ENCODE assay signal across 34 cellular contexts in genomic region chr6:168942646-168943045, GRCh38.
"Had no signal": no experiment of that assay in that cellular context is flagged by ENCODE, and none has a peak within 500 bp of the region (broad histone marks: within the 10 kb centered on the region; RNA-seq: fewer than 3 reads in every experiment).

No MANE protein-coding gene starts in this region.

- DNase-seq: activated B cell treated with CpG ODN at 0.5 μM for 24 hours; activated CD4-positive, alpha-beta memory T cell treated with anti-CD3 and anti-CD28 coated beads for 36 hours; activated CD4-positive, alpha-beta T cell treated with anti-CD3 and anti-CD28 coated beads for 4 hours; activated CD4-positive, alpha-beta T cell treated with anti-CD3 and anti-CD28 coated beads, Interleukin-2, amount 10 ng/mL, durations not matched to agents 24 days and 14 days; activated CD4-positive, alpha-beta T cell treated with anti-CD3 and anti-CD28 coated beads, Interleukin-2, amount 50 U/mL, for 1 hour; activated CD4-positive, alpha-beta T cell treated with anti-CD3 and anti-CD28 coated beads, Interleukin-2, amount 50 U/mL, for 4 hours; activated CD4-positive, CD25-positive, alpha-beta regulatory T cell treated with anti-CD3 and anti-CD28 coated beads, Interleukin-2, amount 50 U/mL, for 72 hours; activated CD8-positive, alpha-beta memory T cell treated with anti-CD3 and anti-CD28 coated beads, Interleukin-2, amount 50 U/mL, for 4 hours; activated CD8-positive, alpha-beta T cell treated with anti-CD3 and anti-CD28 coated beads for 36 hours; activated effector memory CD4-positive, alpha-beta T cell treated with anti-CD3 and anti-CD28 coated beads, Interleukin-2, amount 50 U/mL, for 16 hours; activated gamma-delta T cell treated with Interleukin-2 at 50 U/mL for 16 hours; activated naive CD4-positive, alpha-beta T cell; activated naive CD4-positive, alpha-beta T cell treated with anti-CD3 and anti-CD28 coated beads for 36 hours; activated naive CD4-positive, alpha-beta T cell treated with anti-CD3 and anti-CD28 coated beads, Interleukin-2, amount 50 U/mL, for 16 hours; activated naive CD8-positive, alpha-beta T cell treated with anti-CD3 and anti-CD28 coated beads for 36 hours; activated T-cell treated with anti-CD3 and anti-CD28 coated beads for 4 hours; activated T-cell treated with anti-CD3 and anti-CD28 coated beads, Interleukin-2, amount 50 U/mL, for 1 hour; activated T-cell treated with anti-CD3 and anti-CD28 coated beads, Interleukin-2, amount 50 U/mL, for 4 hours; activated T-cell treated with anti-CD3 and anti-CD28 coated beads, Interleukin-2, amount 50 U/mL, for 72 hours; adrenal gland; amniotic stem cell; aorta; body of pancreas; brain microvascular endothelial cell; central memory CD4-positive, alpha-beta T cell; T-helper 1 cell; T-helper 2 cell; T-helper 9 cell had no signal

- H3K4me1 ChIP-seq: adrenal gland, body of pancreas, breast epithelium had no signal

- H3K27ac ChIP-seq: adrenal gland, body of pancreas, brain microvascular endothelial cell, breast epithelium, VCaP had no signal

- H3K9me3 ChIP-seq: adrenal gland, body of pancreas, breast epithelium had no signal

- H3K36me3 ChIP-seq: adrenal gland, brain microvascular endothelial cell, breast epithelium had no signal

- FAIRE-seq: astrocyte, TTC549 had no signal

- H3K27me3 ChIP-seq: adrenal gland, body of pancreas, breast epithelium had no signal

- H3K4me3 ChIP-seq: adrenal gland, body of pancreas, breast epithelium had no signal

- ATAC-seq: activated CD8-positive, alpha-beta T cell treated with anti-CD3 and anti-CD28 coated beads for 36 hours; activated naive CD4-positive, alpha-beta T cell treated with anti-CD3 and anti-CD28 coated beads, Interleukin-2, amount 50 U/mL, for 72 hours; activated T-cell treated with anti-CD3 and anti-CD28 coated beads, Interleukin-2, amount 50 U/mL, for 4 hours; activated T-cell treated with anti-CD3 and anti-CD28 coated beads, Interleukin-2, amount 50 U/mL, for 72 hours; activated T-helper 17 cell treated with anti-CD3 and anti-CD28 coated beads, Interleukin-2, amount 50 U/mL, for 72 hours; body of pancreas had no signal
